8 cellular contexts compared by ENCODE assay signal in the genomic region with DNA sequence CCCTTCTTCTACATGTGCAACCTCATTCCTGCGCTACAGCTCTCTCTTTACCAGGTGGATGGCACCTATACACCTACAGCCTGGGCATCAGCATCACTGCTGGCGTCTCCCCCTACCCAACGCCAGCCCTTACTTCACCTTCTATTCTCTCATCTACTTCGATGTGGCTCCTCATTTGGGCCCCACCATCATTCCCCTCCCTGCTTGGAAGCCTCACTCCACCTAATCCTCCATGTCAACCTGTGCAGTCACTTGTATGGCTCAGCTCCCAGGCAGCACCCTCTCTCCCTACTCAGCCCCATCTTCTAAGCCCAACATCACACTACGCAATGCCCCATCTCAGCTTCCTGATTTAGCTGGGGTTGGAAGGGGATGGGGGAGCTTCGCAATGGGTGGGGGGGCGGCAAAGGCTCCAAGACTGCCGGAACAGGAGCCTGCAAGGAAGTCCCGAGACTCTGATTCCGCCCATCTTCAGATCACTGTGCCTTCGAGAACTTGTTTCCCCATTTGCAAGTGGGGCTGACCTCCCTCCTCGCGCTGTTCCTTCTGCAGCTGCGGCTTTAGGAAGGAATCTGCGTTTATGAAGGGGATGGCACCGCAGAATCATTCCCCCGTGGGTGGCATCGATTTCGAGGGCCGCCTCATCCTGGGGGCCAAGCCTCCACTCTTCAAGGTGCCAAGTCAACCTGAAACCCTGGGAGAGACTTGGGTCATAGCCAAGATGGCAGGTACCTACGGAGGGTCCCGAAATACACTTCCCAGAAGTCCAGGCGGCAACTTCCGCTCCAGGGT. TPM values are rescaled to one million over a fixed set of nuclear protein-coding genes. Genes with fewer than 3 reads are reported as not detected.
DNase-seq lines count a peak whose midpoint lies in the region; ATAC-seq, FAIRE-seq and TF ChIP-seq lines count a peak whose summit lies in the region.

No MANE protein-coding gene starts in this region.

- H3K27me3 Mint-ChIP-seq in H9 (ENCODE audit: low read depth), result peaks cover 2% of the 10 kb centered on the region; the same call in 1 of the 2 replicates
- no peaks in the 10 kb centered on the region for H3K27me3 Mint-ChIP-seq in activated CD8-positive, alpha-beta T cell treated with anti-CD3 and anti-CD28 coated beads for 36 hours

- WGBS in H9 (ENCODE audit: extremely low coverage, insufficient read length, low lambda C conversion rate), result no CpG with 5 or more reads among the region's 24 CpGs
- WGBS in small intestine, 3 donors, result 43 to 55% (median 51%) methylated on average over 20 to 24 of the region's 24 CpGs

- H3K27ac ChIP-seq in H9 (ENCODE audit: insufficient read length, low read depth, low read length) (no peak overlapping the region), small intestine (ENCODE audit: low read depth in 1 of 2, low read length in 1 of 2) (peak overlapping the region; percentile 86 to 98)

- H3K4me3 Mint-ChIP-seq in H9, result peak overlapping the region; percentile 96 to 98
- peak overlapping the region; percentile 84 for H3K4me3 Mint-ChIP-seq in activated CD8-positive, alpha-beta T cell treated with anti-CD3 and anti-CD28 coated beads for 36 hours

- no peaks in the 10 kb centered on the region for H3K79me1 ChIP-seq in H9 (ENCODE audit: insufficient read depth, low read depth, low read length, poor library complexity, severe bottlenecking)

- H3K4me3 ChIP-seq in iPS-11a (ENCODE audit: low read depth, low read length), result peak overlapping the region; percentile 36
- peak overlapping the region; percentile 49 to 66 for H3K4me3 ChIP-seq in small intestine (ENCODE audit: low read depth in 1 of 2, low read length in 2 of 2)

- CTCF ChIA-PET in activated CD8-positive, alpha-beta T cell treated with anti-CD3 and anti-CD28 coated beads for 36 hours (lab: Charles Lee), result interaction anchor here (1.0 to 1.6 kb wide), 2 partner anchors 8 to 10 kb away, joined by 3 to 4 read pairs; no protein-coding TSS in a partner anchor

- H2BK20ac ChIP-seq in H9 (ENCODE audit: low read depth, low read length, poor library complexity, severe bottlenecking), result no peak overlapping the region

- no peak overlapping the region for H4K8ac ChIP-seq in H9 (replicated peaks; ENCODE audit: insufficient read length, low read depth, low read length)

- peaks cover 0 to 22% (median 18%) of the 10 kb centered on the region in 3 experiments; a peak in 5 of 7 replicates for H3K36me3 Mint-ChIP-seq in H9 (ENCODE audit: insufficient read depth in 1 of 3, low read depth in 3 of 3)
- H3K36me3 Mint-ChIP-seq in activated CD8-positive, alpha-beta T cell treated with anti-CD3 and anti-CD28 coated beads for 36 hours (ENCODE audit: low read depth), result peaks cover 21% of the 10 kb centered on the region

- H2BK5ac ChIP-seq in H9 (ENCODE audit: insufficient read length, low read length), result no peak overlapping the region

- H3K9ac ChIP-seq in H9 (ENCODE audit: extremely low read depth, insufficient read length, low read length), result no peak overlapping the region

- H2BK120ac ChIP-seq in H9 (ENCODE audit: low read depth, low read length, poor library complexity, severe bottlenecking), result no peak overlapping the region

- peaks cover 0 to 3% of the 10 kb centered on the region in 2 donors for H3K36me3 ChIP-seq in small intestine (ENCODE audit: control insufficient read depth in 2 of 2, insufficient read depth in 2 of 2, low read length in 2 of 2)

- no peak overlapping the region for H2BK15ac ChIP-seq in H9 (ENCODE audit: low read depth, low read length)

- H2AFZ ChIP-seq in H9 (ENCODE audit: low read length), result no peak overlapping the region

- TF ChIP-seq CTCF in H9 (conservative IDR thresholded peaks at IDR 0.05), result no peak
- TF ChIP-seq CTCF in activated CD8-positive, alpha-beta T cell treated with anti-CD3 and anti-CD28 coated beads for 36 hours (IDR thresholded peaks at IDR 0.05), result no peak

- H4K20me1 ChIP-seq in H9 (ENCODE audit: control insufficient read depth, insufficient read depth, insufficient read length), result no peaks in the 10 kb centered on the region

- H3K56ac ChIP-seq in H9 (ENCODE audit: insufficient read length, low read depth, low read length), result no peak overlapping the region

- peak overlapping the region; percentile 47 for H3K4me2 ChIP-seq in H9 (ENCODE audit: insufficient read depth, insufficient read length, low read length)

- no peak overlapping the region for H4K91ac ChIP-seq in H9 (ENCODE audit: insufficient read length, low read depth, low read length)

- FAIRE-seq in small intestine (lab: Jason Lieb, UNC), result no peak

- H3K4ac ChIP-seq in H9 (ENCODE audit: low read depth, low read length), result no peak overlapping the region

- H2AK5ac ChIP-seq in H9 (ENCODE audit: insufficient read length, low read length), result no peak overlapping the region

- no peak for ATAC-seq in activated CD8-positive, alpha-beta T cell treated with anti-CD3 and anti-CD28 coated beads for 36 hours
- ATAC-seq in esophagus mucosa, result no peak
- no peak for ATAC-seq in GM19467 (IDR thresholded peaks at IDR 0.05; ENCODE audit: unreplicated experiment)
- ATAC-seq in GM18498 (IDR thresholded peaks at IDR 0.05; ENCODE audit: unreplicated experiment), result no peak

- peaks cover 17 to 26% of the 10 kb centered on the region in 2 experiments for H3K4me1 Mint-ChIP-seq in H9
- peaks cover 36% of the 10 kb centered on the region for H3K4me1 Mint-ChIP-seq in activated CD8-positive, alpha-beta T cell treated with anti-CD3 and anti-CD28 coated beads for 36 hours (ENCODE audit: low read depth)

- peaks cover 9% of the 10 kb centered on the region for H3K23me2 ChIP-seq in H9 (ENCODE audit: insufficient read length, low read depth, low read length, poor library complexity, severe bottlenecking)

- DNase-seq in H9 (no peak), small intestine (no peak), G401 (ENCODE audit: low spot score) (no peak)
- DNase-seq in activated CD8-positive, alpha-beta T cell treated with anti-CD3 and anti-CD28 coated beads for 36 hours, result no peak

- H2BK12ac ChIP-seq in H9 (ENCODE audit: insufficient read length, low read depth, low read length), result no peak overlapping the region

- H3K79me2 ChIP-seq in H9 (ENCODE audit: insufficient read depth, low read length), result no peaks in the 10 kb centered on the region

- no peak overlapping the region for H3K23ac ChIP-seq in H9 (ENCODE audit: insufficient read length, low read depth, low read length)

- peak overlapping the region in 2 of 3 experiments; percentile 49 to 85; a peak in 5 of 7 replicates for H3K27ac Mint-ChIP-seq in H9
- peak overlapping the region; percentile 100 for H3K27ac Mint-ChIP-seq in activated CD8-positive, alpha-beta T cell treated with anti-CD3 and anti-CD28 coated beads for 36 hours

- POLR2A ChIA-PET in activated CD8-positive, alpha-beta T cell treated with anti-CD3 and anti-CD28 coated beads for 36 hours (lab: Charles Lee), result interaction anchor here (0.7 to 3.8 kb wide), 8 partner anchors 9 to 29 kb away, joined by 3 to 29 read pairs (median 6); a partner anchor contains a TSS

- no peaks in the 10 kb centered on the region for H3K9me3 ChIP-seq in H9 (ENCODE audit: control insufficient read depth, low read depth, low read length)
- H3K9me3 ChIP-seq in small intestine (ENCODE audit: control insufficient read depth, low read depth), result no peaks in the 10 kb centered on the region

- intact Hi-C loops in activated CD8-positive, alpha-beta T cell treated with anti-CD3 and anti-CD28 coated beads for 36 hours (cut with micrococcal nuclease), result no loop called here

- no peak overlapping the region for H3T11ph ChIP-seq in H9 (ENCODE audit: low read length)

- H3K4me1 ChIP-seq in H9 (ENCODE audit: insufficient read depth, low read length), result no peaks in the 10 kb centered on the region; the same call in 1 of the 2 replicates
- H3K4me1 ChIP-seq in small intestine (ENCODE audit: control insufficient read depth in 2 of 2, insufficient read depth in 1 of 2, low read depth in 1 of 2, low read length in 1 of 2), result peaks cover 2 to 5% of the 10 kb centered on the region in 2 donors

- no peak overlapping the region for H3K14ac ChIP-seq in H9 (ENCODE audit: insufficient read depth, low read length)

- H4K5ac ChIP-seq in H9 (ENCODE audit: insufficient read length, low read depth, low read length), result no peak overlapping the region

- H3K18ac ChIP-seq in H9 (ENCODE audit: insufficient read length, low read depth, low read length), result no peak overlapping the region

- H3K9me3 Mint-ChIP-seq in H9, result no peaks in the 10 kb centered on the region; a peak in 2 of 5 replicates
- no peaks in the 10 kb centered on the region for H3K9me3 Mint-ChIP-seq in activated CD8-positive, alpha-beta T cell treated with anti-CD3 and anti-CD28 coated beads for 36 hours

- H3K27me3 ChIP-seq in H9 (ENCODE audit: insufficient read depth, low read length) (no peaks in the 10 kb centered on the region), small intestine (ENCODE audit: control insufficient read depth in 2 of 2, insufficient read depth in 2 of 2, low read length in 2 of 2) (no peaks in the 10 kb centered on the region)

- in situ Hi-C loops in G401 (cut with HindIII; ENCODE audit: low sequenced_read_pairs), result no loop called here

RNA-seq across cellular contexts. Expression of a gene that starts 0.9 kb away (rescaled TPM):
- total RNA-seq in H9 (2021), result 23.6 and 24.2 TPM in 2 replicates
- total RNA-seq in activated CD8-positive, alpha-beta T cell treated with anti-CD3 and anti-CD28 coated beads for 36 hours, result 10 to 100 TPM; 12.1 to 13.4 TPM
- 10 to 100 TPM; 17.5 to 64.0 (median 25.7) TPM for polyA plus RNA-seq in small intestine
- 9.4 TPM for total RNA-seq in esophagus mucosa
- total RNA-seq in G401 (2014; rRNA removed; shearing (Covaris generic)), result 9.4 and 10.7 TPM in 2 replicates

RNA-seq across cellular contexts. Expression of a gene that starts 13.8 kb away (rescaled TPM):
- total RNA-seq in H9 (2021) (127 and 136 TPM in 2 replicates), esophagus mucosa (52.8 TPM)
- 100 to 1,000 TPM; 107 to 114 TPM for total RNA-seq in activated CD8-positive, alpha-beta T cell treated with anti-CD3 and anti-CD28 coated beads for 36 hours
- polyA plus RNA-seq in small intestine, result 10 to 100 TPM; 42.7 to 53.4 (median 45.7) TPM
- total RNA-seq in G401 (2014; rRNA removed; shearing (Covaris generic)), result 187 and 192 TPM in 2 replicates

RNA-seq across cellular contexts. Expression of a gene that starts 17.3 kb away (rescaled TPM):
- total RNA-seq in H9 (2021) (105 and 109 TPM in 2 replicates), esophagus mucosa (98.8 TPM)
- total RNA-seq in activated CD8-positive, alpha-beta T cell treated with anti-CD3 and anti-CD28 coated beads for 36 hours, result 10 to 100 TPM; 88.3 to 90.0 TPM
- polyA plus RNA-seq in small intestine, result 100 to 1,000 TPM; 165 to 384 (median 304) TPM
- 71.9 and 97.7 TPM in 2 replicates for total RNA-seq in G401 (2014; rRNA removed; shearing (Covaris generic))

RNA-seq across cellular contexts. Expression of a gene that starts 28.4 kb away (rescaled TPM):
- total RNA-seq in H9 (2021) (1,058 and 1,084 TPM in 2 replicates), esophagus mucosa (204 TPM)
- 100 to 1,000 TPM; 527 to 550 TPM for total RNA-seq in activated CD8-positive, alpha-beta T cell treated with anti-CD3 and anti-CD28 coated beads for 36 hours
- 100 to 1,000 TPM; 151 to 200 (median 155) TPM for polyA plus RNA-seq in small intestine
- 579 and 1,015 TPM in 2 replicates for total RNA-seq in G401 (2014; rRNA removed; shearing (Covaris generic))

RNA-seq across cellular contexts. Expression of a gene that starts 52.6 kb away (rescaled TPM):
- 18.7 and 18.8 TPM in 2 replicates for total RNA-seq in H9 (2021)
- total RNA-seq in activated CD8-positive, alpha-beta T cell treated with anti-CD3 and anti-CD28 coated beads for 36 hours, result 1 to 10 TPM; 7.4 to 7.9 TPM
- polyA plus RNA-seq in small intestine, result 1 to 10 TPM; 4.7 to 7.9 (median 5.9) TPM
- total RNA-seq in esophagus mucosa, result 8.0 TPM
- 6.1 and 6.6 TPM in 2 replicates for total RNA-seq in G401 (2014; rRNA removed; shearing (Covaris generic))
